ENCODE assay signal across 8 cellular contexts in genomic region chr7:83410989-83411591, GRCh38.
DNase-seq lines count a peak whose midpoint lies in the region; ATAC-seq and TF ChIP-seq lines count a peak whose summit lies in the region.

No MANE protein-coding gene starts in this region.

- no peaks in the 10 kb centered on the region for H3K36me3 Mint-ChIP-seq in CD4-positive, alpha-beta T cell (ENCODE audit: low read depth)

- no peaks in the 10 kb centered on the region for H3K79me2 ChIP-seq in PC-9 (ENCODE audit: low read depth)

- H3K27me3 ChIP-seq in cardiac muscle cell (no peaks in the 10 kb centered on the region), PC-9 (ENCODE audit: insufficient read depth, low read depth) (no peaks in the 10 kb centered on the region)
- H3K27me3 ChIP-seq in CD4-positive, alpha-beta T cell (ENCODE audit: control insufficient read depth, insufficient read depth, low read length): no peaks in the 10 kb centered on the region

- POLR2A ChIA-PET in PC-9 (lab: Charles Lee; ENCODE audit: unreplicated experiment): no interaction called here
- POLR2A ChIA-PET in CD4-positive, alpha-beta T cell (lab: Charles Lee): no interaction called here

- no peaks in the 10 kb centered on the region for H4K20me1 ChIP-seq in PC-9 (ENCODE audit: insufficient read depth)

- H3F3A ChIP-seq in PC-9 (ENCODE audit: insufficient read depth, low read depth): no peaks in the 10 kb centered on the region

- H3K9me3 Mint-ChIP-seq in CD4-positive, alpha-beta T cell: no peaks in the 10 kb centered on the region

- H3K36me3 ChIP-seq in cardiac muscle cell (no peaks in the 10 kb centered on the region), PC-9 (ENCODE audit: low read depth) (no peaks in the 10 kb centered on the region)

- no peak overlapping the region for H2AFZ ChIP-seq in PC-9

- DNase-seq in cardiac muscle cell (ENCODE audit: low read depth in 1 of 2, low spot score in 1 of 2) (peak; percentile 61 to 71), Right ventricle myocardium superior (no peak), HuH-7 (ENCODE audit: low spot score) (peak; percentile 9), PC-9 (peak in 1 of 2 experiments; percentile 40), epithelial cell of proximal tubule (ENCODE audit: low read depth) (peak; percentile 9), pons (ENCODE audit: low spot score) (peak; percentile 72), occipital lobe (lab: John Stamatoyannopoulos, UW) (no peak)
- no peak for DNase-seq in CD4-positive, alpha-beta T cell

- H3K4me2 ChIP-seq in PC-9: no peak overlapping the region

- no peak overlapping the region for H3K27ac Mint-ChIP-seq in CD4-positive, alpha-beta T cell

- CTCF ChIA-PET in PC-9 (lab: Charles Lee): no interaction called here
- CTCF ChIA-PET in CD4-positive, alpha-beta T cell (lab: Charles Lee): no interaction called here

- no TSS peak for BruUV-seq in PC-9 (replicated peaks; lab: Mats Ljungman, UMichigan)

- no peak for ATAC-seq in Right ventricle myocardium superior (ENCODE audit: poor library complexity)
- ATAC-seq in CD4-positive, alpha-beta T cell (ENCODE audit: poor library complexity): no peak

- H3K4me3 ChIP-seq in cardiac muscle cell (no peak overlapping the region), PC-9 (no peak overlapping the region), epithelial cell of proximal tubule (ENCODE audit: low read depth, low read length) (no peak overlapping the region)

- H3K9me2 ChIP-seq in PC-9 (ENCODE audit: insufficient read depth): no peaks in the 10 kb centered on the region

- H3K9me3 ChIP-seq in cardiac muscle cell (ENCODE audit: low read depth): no peaks in the 10 kb centered on the region
- no peaks in the 10 kb centered on the region for H3K9me3 ChIP-seq in PC-9 (ENCODE audit: insufficient read depth, low read depth)
- H3K9me3 ChIP-seq in CD4-positive, alpha-beta T cell (ENCODE audit: control insufficient read depth, low read length): no peaks in the 10 kb centered on the region

- peak; percentile 63 for TF ChIP-seq CTCF in cardiac muscle cell (IDR thresholded peaks at IDR 0.05; ENCODE audit: low read depth, low read length)
- peak; percentile 83 for TF ChIP-seq CTCF in PC-9 (conservative IDR thresholded peaks at IDR 0.05)
- TF ChIP-seq CTCF in epithelial cell of proximal tubule (conservative IDR thresholded peaks at IDR 0.05; ENCODE audit: low read depth, low read length): peak; percentile 80
- TF ChIP-seq CTCF in CD4-positive, alpha-beta T cell (IDR thresholded peaks at IDR 0.05): no peak

- no peaks in the 10 kb centered on the region for H3K27me3 Mint-ChIP-seq in CD4-positive, alpha-beta T cell

- H3K4me1 ChIP-seq in cardiac muscle cell (ENCODE audit: low read depth) (no peaks in the 10 kb centered on the region), PC-9 (replicated peaks; ENCODE audit: insufficient read depth) (no peaks in the 10 kb centered on the region)

- H3K27ac ChIP-seq in cardiac muscle cell: no peak overlapping the region
- H3K27ac ChIP-seq in PC-9: no peak overlapping the region
- H3K27ac ChIP-seq in CD4-positive, alpha-beta T cell (ENCODE audit: low read depth, low read length): no peak overlapping the region

- H3K4me1 Mint-ChIP-seq in CD4-positive, alpha-beta T cell (ENCODE audit: low read depth): no peaks in the 10 kb centered on the region

- no peak overlapping the region for H3K4me3 Mint-ChIP-seq in CD4-positive, alpha-beta T cell

- intact Hi-C loops in Right ventricle myocardium superior (cut with DNase I): no loop called here
- intact Hi-C loops in PC-9 (cut with micrococcal nuclease; ENCODE audit: unreplicated experiment): loop anchor here (1.0 to 10.0 kb wide), 5 partner anchors 114 to 1611 kb away; no protein-coding TSS in a partner anchor
- intact Hi-C loops in CD4-positive, alpha-beta T cell (cut with DNase I, micrococcal nuclease): no loop called here

Comparison
In these comparisons a context has a peak if more than half of its experiments do, and no peak if none do; other contexts are left out.
1. DNase-seq: peak in cardiac muscle cell (2 of 2), HuH-7 (single experiment), epithelial cell of proximal tubule (single experiment) and pons (single experiment); none in Right ventricle myocardium superior (single experiment), CD4-positive, alpha-beta T cell (0 of 10) and occipital lobe (single experiment).